In genomic region chr2:84515788-84516187, GRCh38 we compare ENCODE assay signal across 8 cellular contexts. TPM values are rescaled to one million over a fixed set of nuclear protein-coding genes. Genes with fewer than 3 reads are reported as not detected.
DNase-seq lines count a peak whose midpoint lies in the region; ATAC-seq and TF ChIP-seq lines count a peak whose summit lies in the region.

No MANE protein-coding gene starts in this region.

- H3K27ac ChIP-seq in CD4-positive, alpha-beta T cell (ENCODE audit: low read depth, low read length): no peak overlapping the region
- H3K27ac ChIP-seq in trophoblast cell (ENCODE audit: low read depth, low read length) (no peak overlapping the region), thyroid gland (no peak overlapping the region)

- no peaks in the 10 kb centered on the region for H3K9me3 Mint-ChIP-seq in CD4-positive, alpha-beta T cell

- no peak overlapping the region for H2BK5ac ChIP-seq in trophoblast cell (ENCODE audit: low read depth, low read length, poor library complexity)

- H3K4me3 ChIP-seq in WI38 (ENCODE audit: low read depth, low read length) (peak overlapping the region; percentile 73), fibroblast of pulmonary artery (replicated peaks; ENCODE audit: low read depth, low read length) (peak overlapping the region; percentile 64), trophoblast cell (ENCODE audit: low read depth, low read length) (no peak overlapping the region), thyroid gland (replicated peaks in 1 of 3) (peak overlapping the region in 1 of 3 donors; percentile 32)

- H2BK120ac ChIP-seq in trophoblast cell (ENCODE audit: insufficient read depth, low read length, poor library complexity): no peak overlapping the region

- H3K23ac ChIP-seq in trophoblast cell (ENCODE audit: low read length): no peak overlapping the region

- WGBS in trophoblast cell (ENCODE audit: extremely low coverage, insufficient coverage, insufficient read length): no CpG with 5 or more reads among the region's 9 CpGs
- 45 to 56% methylated on average over 9 of the region's 9 CpGs for WGBS in thyroid gland, 2 donors

- H3K79me1 ChIP-seq in trophoblast cell (ENCODE audit: low read length): no peaks in the 10 kb centered on the region

- intact Hi-C loops in CD4-positive, alpha-beta T cell (cut with DNase I, micrococcal nuclease): loop anchor here in 1 of 2 experiments (5.0 kb wide), 1 partner anchor 352 kb away; no protein-coding TSS in a partner anchor
- intact Hi-C loops in thyroid gland (cut with DNase I): no loop called here

- H3K4me3 Mint-ChIP-seq in CD4-positive, alpha-beta T cell: peak overlapping the region; percentile 90

- no peak for TF ChIP-seq POLR2A in thyroid gland (IDR thresholded peaks at IDR 0.05)

- H3K14ac ChIP-seq in trophoblast cell (ENCODE audit: low read length): no peak overlapping the region

- no peaks in the 10 kb centered on the region for H3K9me3 ChIP-seq in CD4-positive, alpha-beta T cell (ENCODE audit: control insufficient read depth, low read length)
- H3K9me3 ChIP-seq in trophoblast cell (ENCODE audit: insufficient read depth, low read depth, low read length) (no peaks in the 10 kb centered on the region), thyroid gland (no peaks in the 10 kb centered on the region)

- no peaks in the 10 kb centered on the region for H3K79me2 ChIP-seq in trophoblast cell (ENCODE audit: control insufficient read depth, insufficient read depth, low read length, poor library complexity)

- H3K27ac Mint-ChIP-seq in CD4-positive, alpha-beta T cell: peak overlapping the region; percentile 73

- H3K4me1 Mint-ChIP-seq in CD4-positive, alpha-beta T cell (ENCODE audit: low read depth): peaks cover 23% of the 10 kb centered on the region

- H4K91ac ChIP-seq in trophoblast cell (ENCODE audit: low read depth, low read length): no peak overlapping the region

- H3K4me1 ChIP-seq in trophoblast cell (ENCODE audit: control insufficient read depth in 1 of 2, insufficient read depth in 2 of 2, low read length in 2 of 2) (no peaks in the 10 kb centered on the region), thyroid gland (peaks cover 0 to 5% of the 10 kb centered on the region in 2 donors)

- H3K4me2 ChIP-seq in trophoblast cell (ENCODE audit: low read length): peak overlapping the region; percentile 76

- H2AFZ ChIP-seq in trophoblast cell (ENCODE audit: insufficient read depth, low read length, poor library complexity): peak overlapping the region; percentile 61

- no peak overlapping the region for H4K12ac ChIP-seq in trophoblast cell (ENCODE audit: low read depth, low read length)

- no peak overlapping the region for H2BK12ac ChIP-seq in trophoblast cell (ENCODE audit: low read length)

- H3K4ac ChIP-seq in trophoblast cell (ENCODE audit: low read depth, low read length): no peak overlapping the region

- no peaks in the 10 kb centered on the region for H3K36me3 Mint-ChIP-seq in CD4-positive, alpha-beta T cell (ENCODE audit: low read depth)

- H3K27me3 Mint-ChIP-seq in CD4-positive, alpha-beta T cell: no peaks in the 10 kb centered on the region

- no peak overlapping the region for H2AK5ac ChIP-seq in trophoblast cell (ENCODE audit: low read length)

- no peak for TF ChIP-seq CTCF in CD4-positive, alpha-beta T cell (IDR thresholded peaks at IDR 0.05)
- TF ChIP-seq CTCF in WI38 (IDR thresholded peaks at IDR 0.05; ENCODE audit: low read depth, low read length): no peak
- TF ChIP-seq CTCF in fibroblast of pulmonary artery (IDR thresholded peaks at IDR 0.05; ENCODE audit: low read length, missing control alignments): no peak
- no peak for TF ChIP-seq CTCF in thyroid gland (IDR thresholded peaks at IDR 0.05)
- no peak for TF ChIP-seq CTCF in GM10266 (IDR thresholded peaks at IDR 0.05; ENCODE audit: control insufficient read depth, insufficient read depth, low read depth, missing control alignments)

- no peak overlapping the region for H4K8ac ChIP-seq in trophoblast cell (ENCODE audit: low read depth, low read length)

- no peak overlapping the region for H3K18ac ChIP-seq in trophoblast cell (ENCODE audit: low read length)

- POLR2A ChIA-PET in CD4-positive, alpha-beta T cell (lab: Charles Lee): interaction anchor here (0.9 to 1.4 kb wide), 2 partner anchors 115 to 318 kb away, joined by 3 read pairs; no protein-coding TSS in a partner anchor

- no peak for DNase-seq in CD4-positive, alpha-beta T cell
- no peak for DNase-seq in fibroblast of pulmonary artery (ENCODE audit: low read depth)
- DNase-seq in trophoblast cell: no peak
- DNase-seq in NCI-H2081 treated with DMSO at 0.1 percent for 48 hours (lab: John Stamatoyannopoulos, UW): no peak
- no peak for DNase-seq in thyroid gland
- no peak for DNase-seq in GM10266 (ENCODE audit: extremely low spot score)

- H3K27me3 ChIP-seq in CD4-positive, alpha-beta T cell (ENCODE audit: control insufficient read depth, insufficient read depth, low read length): no peaks in the 10 kb centered on the region
- H3K27me3 ChIP-seq in trophoblast cell (ENCODE audit: insufficient read depth, low read length): no peaks in the 10 kb centered on the region
- H3K27me3 ChIP-seq in thyroid gland: no peaks in the 10 kb centered on the region

- no peak for ATAC-seq in CD4-positive, alpha-beta T cell (ENCODE audit: poor library complexity)
- no peak for ATAC-seq in GM19455 (IDR thresholded peaks at IDR 0.05; ENCODE audit: unreplicated experiment)

- H3K36me3 ChIP-seq in trophoblast cell (ENCODE audit: control insufficient read depth in 1 of 2, insufficient read depth in 2 of 2, low read length in 2 of 2): no peaks in the 10 kb centered on the region
- no peaks in the 10 kb centered on the region for H3K36me3 ChIP-seq in thyroid gland

- CTCF ChIA-PET in CD4-positive, alpha-beta T cell (lab: Charles Lee): interaction anchor here (1.0 to 1.3 kb wide), 2 partner anchors 11 to 410 kb away, joined by 3 to 6 read pairs; no protein-coding TSS in a partner anchor

- no peak overlapping the region for H3K9ac ChIP-seq in trophoblast cell (ENCODE audit: low read length)

RNA-seq across cellular contexts. Expression of gene DNAH6, which starts 0.5 kb away (rescaled TPM):
- total RNA-seq in CD4-positive, alpha-beta T cell: 1 to 10 TPM in 1 of 2 experiments, under 1 TPM in 1; 0.59 to 1.2 TPM
- 0.21 and 0.36 TPM in 2 replicates for polyA plus RNA-seq in trophoblast cell (2013)
- 1 to 10 TPM; 3.2 to 9.3 (median 6.3) TPM for total RNA-seq in thyroid gland

RNA-seq across cellular contexts. Expression of gene SUCLG1, which starts 56.7 kb away (rescaled TPM):
- total RNA-seq in CD4-positive, alpha-beta T cell: 10 to 100 TPM; 34.2 to 37.1 TPM
- polyA plus RNA-seq in trophoblast cell (2013): 48.3 and 48.5 TPM in 2 replicates
- total RNA-seq in thyroid gland: 100 to 1,000 TPM; 109 to 169 (median 139) TPM
